Comparison of ENCODE assay signal across 25 cellular contexts in genomic region chr22:23126165-23127054, GRCh38. TPM values are rescaled to one million over a fixed set of nuclear protein-coding genes. Genes with fewer than 3 reads are reported as not detected.
DNase-seq lines count a peak whose midpoint lies in the region; ATAC-seq and TF ChIP-seq lines count a peak whose summit lies in the region.
"Had no signal": no experiment of that assay in that cellular context is flagged by ENCODE, and none has a peak within 500 bp of the region (broad histone marks: within the 10 kb centered on the region; RNA-seq: fewer than 3 reads in every experiment).

No MANE protein-coding gene starts in this region.

- no peaks in the 10 kb centered on the region for H3K4me1 Mint-ChIP-seq in T-helper 2 cell treated with Interferon-gamma antibody and Interleukin-4, amounts not matched to agents 5 μg/mL and 100 μg/mL, for 36 hours (ENCODE audit: low read depth)

- H3K9me3 Mint-ChIP-seq in T-helper 2 cell treated with Interferon-gamma antibody and Interleukin-4, amounts not matched to agents 5 μg/mL and 100 μg/mL, for 36 hours: no peaks in the 10 kb centered on the region
- H3K9me3 Mint-ChIP-seq: CD8-positive, alpha-beta memory T cell; HFFc6 had no signal

- peak overlapping the region; percentile 90 for H3K23ac ChIP-seq in neuronal stem cell (ENCODE audit: low read depth, low read length, poor library complexity)

- no peaks in the 10 kb centered on the region for H3K36me3 ChIP-seq in adrenal gland (replicated peaks in 1 of 2)
- H3K36me3 ChIP-seq in neuronal stem cell (replicated peaks in 1 of 2; ENCODE audit: control insufficient read depth in 2 of 2, insufficient read depth in 2 of 2, low read length in 2 of 2): peaks cover 4 to 14% of the 10 kb centered on the region in 2 donors

- H3K79me1 ChIP-seq in neuronal stem cell (ENCODE audit: low read depth, low read length): peaks cover 2% of the 10 kb centered on the region

- TF ChIP-seq POLR2A in adrenal gland (IDR thresholded peaks at IDR 0.05): no peak

- H3K27me3 ChIP-seq in adrenal gland (no peaks in the 10 kb centered on the region), dorsolateral prefrontal cortex (no peaks in the 10 kb centered on the region), neuronal stem cell (ENCODE audit: control insufficient read depth in 3 of 3, insufficient read depth in 3 of 3, low read depth in 1 of 3, low read length in 3 of 3) (no peaks in the 10 kb centered on the region)

- no peak overlapping the region for H3K27ac ChIP-seq in adrenal gland
- H3K27ac ChIP-seq in dorsolateral prefrontal cortex: peak overlapping the region in 55 of 59 donors; percentile 6 to 100 (median 87)
- H3K27ac ChIP-seq in neuronal stem cell (replicated peaks; ENCODE audit: low read length): no peak overlapping the region
- H3K27ac ChIP-seq: C4-2B had no signal

- H3K27me3 Mint-ChIP-seq in T-helper 2 cell treated with Interferon-gamma antibody and Interleukin-4, amounts not matched to agents 5 μg/mL and 100 μg/mL, for 36 hours (ENCODE audit: low read depth): no peaks in the 10 kb centered on the region
- H3K27me3 Mint-ChIP-seq: CD8-positive, alpha-beta memory T cell had no signal

- in situ Hi-C loops in G401 (cut with HindIII; ENCODE audit: low sequenced_read_pairs): no loop called here

- no peak overlapping the region for H3K4me3 ChIP-seq in adrenal gland
- no peak overlapping the region for H3K4me3 ChIP-seq in dorsolateral prefrontal cortex
- no peak overlapping the region for H3K4me3 ChIP-seq in neuronal stem cell (ENCODE audit: low read length in 2 of 2)

- peak overlapping the region; percentile 10 for H2BK120ac ChIP-seq in neuronal stem cell (ENCODE audit: low read depth, low read length)

- peak overlapping the region; percentile 9 for H3K18ac ChIP-seq in neuronal stem cell (ENCODE audit: low read length)

- no peak overlapping the region for H3K4me3 Mint-ChIP-seq in T-helper 2 cell treated with Interferon-gamma antibody and Interleukin-4, amounts not matched to agents 5 μg/mL and 100 μg/mL, for 36 hours
- H3K4me3 Mint-ChIP-seq: CD8-positive, alpha-beta memory T cell; HFFc6 had no signal

- H3K27ac Mint-ChIP-seq in T-helper 2 cell treated with Interferon-gamma antibody and Interleukin-4, amounts not matched to agents 5 μg/mL and 100 μg/mL, for 36 hours: no peak overlapping the region
- H3K27ac Mint-ChIP-seq: HFFc6 had no signal

- no peak overlapping the region for H4K91ac ChIP-seq in neuronal stem cell (ENCODE audit: low read depth, low read length, poor library complexity)

- no peak overlapping the region for H2AFZ ChIP-seq in neuronal stem cell (ENCODE audit: low read length)

- WGBS in adrenal gland, 4 donors: 83 to 86% (median 84%) methylated on average over 6 to 14 of the region's 14 CpGs
- WGBS in neuronal stem cell (ENCODE audit: extremely low coverage in 2 of 2, insufficient read length in 2 of 2, insufficient replicate concordance in 1 of 2), 2 donors: no CpG with 5 or more reads among the region's 14 CpGs

- no peak overlapping the region for H2BK12ac ChIP-seq in neuronal stem cell (ENCODE audit: low read length)

- peak overlapping the region; percentile 78 for H3K14ac ChIP-seq in neuronal stem cell (ENCODE audit: low read length)

- no peak for ATAC-seq in HG03280 (IDR thresholded peaks at IDR 0.05; ENCODE audit: unreplicated experiment)
- ATAC-seq: Panc1, SK-N-SH treated with all-trans-retinoic acid at 6 μM for 48 hours had no signal

- H3K9me3 ChIP-seq in adrenal gland (replicated peaks in 1 of 3) (no peaks in the 10 kb centered on the region), neuronal stem cell (replicated peaks in 1 of 2; ENCODE audit: control insufficient read depth in 2 of 2, insufficient read depth in 1 of 2, low read depth in 1 of 2, low read length in 2 of 2) (no peaks in the 10 kb centered on the region)

- no peaks in the 10 kb centered on the region for H3K36me3 Mint-ChIP-seq in T-helper 2 cell treated with Interferon-gamma antibody and Interleukin-4, amounts not matched to agents 5 μg/mL and 100 μg/mL, for 36 hours (ENCODE audit: low read depth)
- H3K36me3 Mint-ChIP-seq: CD8-positive, alpha-beta memory T cell had no signal

- no peak overlapping the region for H2BK5ac ChIP-seq in neuronal stem cell (ENCODE audit: low read length)

- DNase-seq in G401 (ENCODE audit: low spot score) (peak; percentile 32), adrenal gland (peak in 4 of 7 donors; percentile 44 to 64 (median 54)), dorsolateral prefrontal cortex (peak in 1 of 10 donors; percentile 31), neuronal stem cell (ENCODE audit: low spot score) (no peak), NCI-H69 (lab: John Stamatoyannopoulos, UW) (no peak)
- DNase-seq in effector CD8-positive, alpha-beta T cell (lab: John Stamatoyannopoulos, UW): no peak
- no peak for DNase-seq in T-helper 2 cell treated with Interferon-gamma antibody and Interleukin-4, amounts not matched to agents 5 μg/mL and 100 μg/mL, for 36 hours (ENCODE audit: low spot score)
- DNase-seq: AML-193; Calu3; CD8-positive, alpha-beta memory T cell; DMS153; GOT3; HFFc6; KG1; NCI-H1092 treated with DMSO at 0.1 percent for 48 hours; NCI-H1436 treated with DMSO at 0.1 percent for 48 hours; NCI-H2029; NCI-H2227 treated with DMSO at 0.1 percent for 48 hours; NCI-H510A; NCI-H748 treated with DMSO at 0.1 percent for 48 hours had no signal

- intact Hi-C loops in adrenal gland (cut with DNase I) (loop anchor here in 1 of 2 donors (2.0 kb wide), 1 partner anchor 166 kb away; no protein-coding TSS in a partner anchor), dorsolateral prefrontal cortex (cut with DNase I) (loop anchor here (5.0 to 10.0 kb wide), 2 partner anchors 54 to 282 kb away; partner anchors contain the start of gene GNAZ (in 2 of the 2))

- H3K4me1 ChIP-seq in adrenal gland (replicated peaks in 1 of 2) (peaks cover 10 to 11% of the 10 kb centered on the region in 2 donors), neuronal stem cell (ENCODE audit: control insufficient read depth in 2 of 2, insufficient read depth in 1 of 2, low read depth in 1 of 2, low read length in 2 of 2) (peaks cover 3% of the 10 kb centered on the region in 2 donors)

- H2AK5ac ChIP-seq in neuronal stem cell (ENCODE audit: low read depth, low read length): no peak overlapping the region

- H4K8ac ChIP-seq in neuronal stem cell (ENCODE audit: low read depth, low read length): peak overlapping the region; percentile 73

- H3K4ac ChIP-seq in neuronal stem cell (ENCODE audit: low read length): no peak overlapping the region

- no peak overlapping the region for H3K4me2 ChIP-seq in neuronal stem cell (ENCODE audit: insufficient read depth, low read length, poor library complexity, severe bottlenecking)

- TF ChIP-seq CTCF in adrenal gland (IDR thresholded peaks at IDR 0.05) (no peak), dorsolateral prefrontal cortex (IDR thresholded peaks at IDR 0.05 in 54 of 56, conservative IDR thresholded peaks at IDR 0.05 in 2 of 56; ENCODE audit: low read depth in 1 of 56, partially characterized antibody in 56 of 56) (no peak)

- peak overlapping the region; percentile 2 for H3K9ac ChIP-seq in neuronal stem cell (ENCODE audit: low read depth, low read length, poor library complexity)

- no peak overlapping the region for H2BK15ac ChIP-seq in neuronal stem cell (ENCODE audit: low read length)

RNA-seq across cellular contexts. Expression of gene RSPH14, which starts 15.4 kb away (rescaled TPM):
- 1.7 TPM in 1 of 2 replicates, not detected in the other for total RNA-seq in G401 (2014; rRNA removed; shearing (Covaris generic))
- total RNA-seq in adrenal gland: 10 to 100 TPM in 1 of 8 donors, 1 to 10 TPM in 3, under 1 TPM in 2, not detected in 2; 0.49 to 18.3 (median 2.4) TPM
- polyA plus RNA-seq in adrenal gland: 1 to 10 TPM; 3.2 to 4.8 (median 3.6) TPM
- total RNA-seq in dorsolateral prefrontal cortex: 10 to 100 TPM in 84 of 120 experiments, 1 to 10 TPM in 36; 3.0 to 22.3 (median 11.9) TPM
- polyA plus RNA-seq in neuronal stem cell (2013, experiment 1 of 2): 2.0 TPM
- 2.2 TPM for polyA plus RNA-seq in neuronal stem cell (2013, experiment 2 of 2)
- total RNA-seq: A172; Calu3; CD8-positive, alpha-beta memory T cell; HFFc6 had no signal

RNA-seq across cellular contexts. Expression of gene RAB36, which starts 18.9 kb away (rescaled TPM):
- 1.5 and 3.3 TPM in 2 replicates for total RNA-seq in G401 (2014; rRNA removed; shearing (Covaris generic))
- total RNA-seq in adrenal gland (10 to 100 TPM in 2 of 8 donors, 1 to 10 TPM in 6; 4.0 to 13.0 (median 8.6) TPM), dorsolateral prefrontal cortex (10 to 100 TPM in 101 of 120 experiments, 1 to 10 TPM in 19; 7.2 to 20.6 (median 12.3) TPM)
- polyA plus RNA-seq in adrenal gland: 1 to 10 TPM; 6.5 to 7.3 (median 7.0) TPM
- polyA plus RNA-seq in neuronal stem cell (2013, experiment 1 of 2): 4.5 TPM
- 4.5 TPM for polyA plus RNA-seq in neuronal stem cell (2013, experiment 2 of 2)

RNA-seq across cellular contexts. Expression of gene BCR, which starts 53.9 kb away (rescaled TPM):
- 32.4 and 55.9 TPM in 2 replicates for total RNA-seq in G401 (2014; rRNA removed; shearing (Covaris generic))
- total RNA-seq in adrenal gland (10 to 100 TPM; 37.4 to 64.3 (median 50.6) TPM), dorsolateral prefrontal cortex (100 to 1,000 TPM in 90 of 120 experiments, 10 to 100 TPM in 30; 54.7 to 211 (median 113) TPM)
- polyA plus RNA-seq in adrenal gland: 10 to 100 TPM; 18.7 to 26.5 (median 23.7) TPM
- polyA plus RNA-seq in neuronal stem cell (2013, experiment 1 of 2): 20.8 TPM
- 19.8 TPM for polyA plus RNA-seq in neuronal stem cell (2013, experiment 2 of 2)

RNA-seq across cellular contexts. Expression of gene GNAZ, which starts 56.1 kb away (rescaled TPM):
- total RNA-seq in G401 (2014; rRNA removed; shearing (Covaris generic)): 13.0 and 17.2 TPM in 2 replicates
- total RNA-seq in adrenal gland (10 to 100 TPM in 4 of 8 donors, 1 to 10 TPM in 4; 6.3 to 70.8 (median 10.5) TPM), dorsolateral prefrontal cortex (100 to 1,000 TPM in 10 of 120 experiments, 10 to 100 TPM in 110; 66.2 to 113 (median 85.3) TPM)
- polyA plus RNA-seq in adrenal gland: 10 to 100 TPM in 1 of 3 donors, 1 to 10 TPM in 2; 3.7 to 14.4 (median 6.8) TPM
- polyA plus RNA-seq in neuronal stem cell (2013, experiment 1 of 2): 36.9 TPM
- 37.0 TPM for polyA plus RNA-seq in neuronal stem cell (2013, experiment 2 of 2)

Comparison
In these comparisons a context has a peak if more than half of its experiments do, and no peak if none do; other contexts are left out.
1. DNase-seq: peak in G401 (single experiment) and adrenal gland (4 of 7); none in neuronal stem cell (single experiment), NCI-H69 (single experiment), effector CD8-positive, alpha-beta T cell (single experiment) and T-helper 2 cell treated with Interferon-gamma antibody and Interleukin-4, amounts not matched to agents 5 μg/mL and 100 μg/mL, for 36 hours (single experiment).
2. H3K27ac ChIP-seq: peak in dorsolateral prefrontal cortex (55 of 59); none in adrenal gland (0 of 5) and neuronal stem cell (single experiment).